15 cellular contexts compared by ENCODE assay signal in the genomic region with DNA sequence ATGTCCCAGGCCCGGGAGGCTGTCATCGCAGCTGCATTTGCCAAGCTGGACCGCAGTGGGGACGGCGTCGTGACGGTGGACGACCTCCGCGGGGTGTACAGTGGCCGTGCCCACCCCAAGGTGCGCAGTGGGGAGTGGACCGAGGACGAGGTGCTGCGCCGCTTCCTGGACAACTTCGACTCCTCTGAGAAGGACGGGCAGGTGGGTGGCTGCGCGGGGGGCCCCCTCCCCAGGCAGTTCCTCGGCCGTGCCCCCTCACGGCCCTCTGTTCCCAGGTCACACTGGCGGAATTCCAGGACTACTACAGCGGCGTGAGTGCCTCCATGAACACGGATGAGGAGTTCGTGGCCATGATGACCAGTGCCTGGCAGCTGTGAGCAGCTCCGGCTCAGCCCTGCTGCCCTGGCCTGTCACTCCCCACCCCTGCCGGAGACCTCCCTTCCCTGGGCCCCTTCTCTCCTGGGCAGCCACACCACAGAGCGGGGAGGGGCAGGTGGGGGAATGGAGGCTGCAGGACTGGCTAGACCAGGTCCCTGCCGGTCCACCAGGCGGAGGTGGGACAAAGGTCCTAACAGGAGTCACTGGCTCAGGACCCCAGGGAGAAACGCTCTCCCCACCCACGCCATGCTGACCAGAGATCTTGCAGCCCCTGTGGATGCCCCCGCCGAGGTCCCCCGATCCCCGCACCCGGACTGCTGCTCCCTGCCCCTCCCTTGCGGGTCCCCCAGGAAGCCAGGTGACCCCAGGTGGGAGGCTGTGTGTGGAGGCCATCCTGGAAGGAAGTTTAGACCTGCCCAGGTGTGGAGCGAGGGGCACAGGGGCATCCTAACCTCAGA. TPM values are rescaled to one million over a fixed set of nuclear protein-coding genes. Genes with fewer than 3 reads are reported as not detected.
DNase-seq lines count a peak whose midpoint lies in the region; ATAC-seq and TF ChIP-seq lines count a peak whose summit lies in the region.
"Had no signal": no experiment of that assay in that cellular context is flagged by ENCODE, and none has a peak within 500 bp of the region (broad histone marks: within the 10 kb centered on the region; RNA-seq: fewer than 3 reads in every experiment).

No MANE protein-coding gene starts in this region.

- DNase-seq in GM23248 = no peak
- DNase-seq in colonic mucosa = peak; percentile 63
- DNase-seq in left colon = peak; percentile 59 to 66
- no peak for DNase-seq in sigmoid colon
- no peak for DNase-seq in NCI-H2081 (lab: John Stamatoyannopoulos, UW)
- no peak for DNase-seq in tibial artery
- DNase-seq in HAP-1 (ENCODE audit: low spot score in 2 of 2) = no peak
- DNase-seq: activated CD4-positive, CD25-positive, alpha-beta regulatory T cell; activated naive CD4-positive, alpha-beta T cell; dorsolateral prefrontal cortex; mesendoderm; NCI-H187; NCI-H524 treated with DMSO at 0.1 percent for 48 hours had no signal

- H3K4me3 ChIP-seq in GM23248 (no peak overlapping the region), colonic mucosa (peak overlapping the region; percentile 15), sigmoid colon (no peak overlapping the region), tibial artery (no peak overlapping the region), HAP-1 (no peak overlapping the region)
- H3K4me3 ChIP-seq: dorsolateral prefrontal cortex had no signal

- H3K9me3 ChIP-seq in GM23248 (ENCODE audit: low read depth) (no peaks in the 10 kb centered on the region), colonic mucosa (no peaks in the 10 kb centered on the region), sigmoid colon (no peaks in the 10 kb centered on the region), tibial artery (no peaks in the 10 kb centered on the region), HAP-1 (no peaks in the 10 kb centered on the region)

- no peaks in the 10 kb centered on the region; the same call in 1 of the 2 replicates for H3K36me3 ChIP-seq in GM23248 (ENCODE audit: low read depth)
- peaks cover 29% of the 10 kb centered on the region for H3K36me3 ChIP-seq in colonic mucosa
- peaks cover 30 to 58% (median 46%) of the 10 kb centered on the region in 4 donors for H3K36me3 ChIP-seq in sigmoid colon
- peaks cover 37 to 66% (median 57%) of the 10 kb centered on the region in 3 donors for H3K36me3 ChIP-seq in tibial artery
- H3K36me3 ChIP-seq in HAP-1 (replicated peaks) = peaks cover 36% of the 10 kb centered on the region

- H2AFZ ChIP-seq in GM23248 = no peak overlapping the region

- no peaks in the 10 kb centered on the region for H3K9me2 ChIP-seq in GM23248 (ENCODE audit: insufficient read depth)

- H3K4me1 ChIP-seq in GM23248 (ENCODE audit: insufficient read depth) (peaks cover 12% of the 10 kb centered on the region), colonic mucosa (peaks cover 16% of the 10 kb centered on the region), sigmoid colon (peaks cover 0 to 21% (median 18%) of the 10 kb centered on the region in 4 donors), tibial artery (peaks cover 0 to 24% (median 9%) of the 10 kb centered on the region in 4 donors), HAP-1 (no peaks in the 10 kb centered on the region)

- H4K20me1 ChIP-seq in GM23248 (ENCODE audit: insufficient read depth) = no peaks in the 10 kb centered on the region

- H3K4me2 ChIP-seq in GM23248 (ENCODE audit: unreplicated experiment) = no peak overlapping the region

- no peak for TF ChIP-seq POLR2A in sigmoid colon (IDR thresholded peaks at IDR 0.05)

- H3K79me2 ChIP-seq in GM23248 (ENCODE audit: insufficient read depth) = no peaks in the 10 kb centered on the region

- in situ Hi-C loops in GM23248 (cut with MboI) = no loop called here
- in situ Hi-C loops in HAP-1 (cut with MboI; ENCODE audit: low sequenced_read_pairs) = no loop called here

- TF ChIP-seq CTCF in colonic mucosa (IDR thresholded peaks at IDR 0.05) (no peak), sigmoid colon (IDR thresholded peaks at IDR 0.05) (no peak), tibial artery (IDR thresholded peaks at IDR 0.05) (no peak)

- intact Hi-C loops in colonic mucosa (cut with DNase I) = no loop called here
- intact Hi-C loops in left colon (cut with DNase I, micrococcal nuclease) = no loop called here
- intact Hi-C loops in sigmoid colon (cut with DNase I) = no loop called here
- intact Hi-C loops in tibial artery (cut with DNase I; ENCODE audit: low total_unique reads) = no loop called here

- WGBS in GM23248 (ENCODE audit: low coverage in 1 of 2, low lambda C conversion rate in 2 of 2, missing lambda C conversion rate in 2 of 2), 2 experiments = 84 to 85% methylated on average over 39 to 42 of the region's 42 CpGs
- 25 to 74% methylated on average over 42 of the region's 42 CpGs for WGBS in sigmoid colon, 2 donors

- H3F3A ChIP-seq in GM23248 (ENCODE audit: insufficient read depth) = peaks cover 4% of the 10 kb centered on the region

- H3K27ac ChIP-seq in GM23248 (no peak overlapping the region), colonic mucosa (no peak overlapping the region), sigmoid colon (peak overlapping the region; percentile 43 to 78 (median 66)), tibial artery (no peak overlapping the region)

- TF ChIP-seq EP300 in sigmoid colon (IDR thresholded peaks at IDR 0.05) = no peak

- ATAC-seq in left colon (peak; percentile 64), GM21717 (IDR thresholded peaks at IDR 0.05; ENCODE audit: unreplicated experiment) (no peak)

- H3K9ac ChIP-seq in GM23248 (peak overlapping the region; percentile 62; the same call in 1 of the 2 replicates), colonic mucosa (ENCODE audit: low read depth in 2 of 2, low read length in 2 of 2) (peak overlapping the region; percentile 51 to 56)

- no peaks in the 10 kb centered on the region for H3K27me3 ChIP-seq in GM23248 (replicated peaks; ENCODE audit: insufficient read depth)
- no peaks in the 10 kb centered on the region for H3K27me3 ChIP-seq in colonic mucosa
- H3K27me3 ChIP-seq in sigmoid colon = no peaks in the 10 kb centered on the region
- H3K27me3 ChIP-seq in tibial artery = no peaks in the 10 kb centered on the region
- no peaks in the 10 kb centered on the region for H3K27me3 ChIP-seq in HAP-1 (ENCODE audit: low read depth)
- H3K27me3 ChIP-seq: dorsolateral prefrontal cortex had no signal

RNA-seq across cellular contexts. Expression of gene CAPS, which starts 1.1 kb away (rescaled TPM):
- 5.1 and 16.1 TPM in 2 replicates for total RNA-seq in GM23248 (2014; rRNA removed; shearing (Covaris generic))
- polyA plus RNA-seq in GM23248 (2016; fragmentation: Nextera tagmentation; extraction: Ambion mirVana) (6.7 and 7.0 TPM in 2 replicates), sigmoid colon (10 to 100 TPM in 1 of 3 donors, 1 to 10 TPM in 2; 3.6 to 13.7 (median 3.7) TPM)
- total RNA-seq in colonic mucosa (10 to 100 TPM in 1 of 2 donors, 1 to 10 TPM in 1; 9.3 to 15.0 TPM), left colon (10 to 100 TPM; 14.3 to 18.6 TPM), sigmoid colon (10 to 100 TPM in 2 of 4 donors, 1 to 10 TPM in 2; 4.9 to 18.6 (median 9.7) TPM)

RNA-seq across cellular contexts. Expression of gene VMAC, which starts 10.5 kb away (rescaled TPM):
- total RNA-seq in GM23248 (2014; rRNA removed; shearing (Covaris generic)) = 3.8 and 4.4 TPM in 2 replicates
- polyA plus RNA-seq in GM23248 (2016; fragmentation: Nextera tagmentation; extraction: Ambion mirVana) (1.8 and 2.1 TPM in 2 replicates), sigmoid colon (1 to 10 TPM; 1.6 to 6.4 (median 2.4) TPM)
- total RNA-seq in colonic mucosa (1 to 10 TPM; 4.0 to 4.7 TPM), left colon (1 to 10 TPM; 6.0 to 6.3 TPM), sigmoid colon (10 to 100 TPM in 1 of 4 donors, 1 to 10 TPM in 3; 6.1 to 14.4 (median 8.1) TPM)

RNA-seq across cellular contexts. Expression of gene NDUFA11, which starts 11.6 kb away (rescaled TPM):
- 215 and 231 TPM in 2 replicates for total RNA-seq in GM23248 (2014; rRNA removed; shearing (Covaris generic))
- 585 and 588 TPM in 2 replicates for polyA plus RNA-seq in GM23248 (2016; fragmentation: Nextera tagmentation; extraction: Ambion mirVana)
- total RNA-seq in colonic mucosa = 100 to 1,000 TPM; 188 to 228 TPM
- 100 to 1,000 TPM; 175 to 187 TPM for total RNA-seq in left colon
- total RNA-seq in sigmoid colon = 100 to 1,000 TPM; 242 to 447 (median 353) TPM
- 100 to 1,000 TPM; 363 to 450 (median 395) TPM for polyA plus RNA-seq in sigmoid colon

RNA-seq across cellular contexts. Expression of gene FUT5, which starts 44.8 kb away (rescaled TPM):
- not detected in 2 replicates for total RNA-seq in GM23248 (2014; rRNA removed; shearing (Covaris generic))
- polyA plus RNA-seq in GM23248 (2016; fragmentation: Nextera tagmentation; extraction: Ambion mirVana) = not detected in 2 replicates
- under 1 TPM in 1 of 2 donors, not detected in 1; 0.24 TPM for total RNA-seq in colonic mucosa
- total RNA-seq in left colon = not detected
- not detected for total RNA-seq in sigmoid colon
- not detected for polyA plus RNA-seq in sigmoid colon
- total RNA-seq: fibroblast of lung had no signal
- polyA plus RNA-seq: fibroblast of lung had no signal

Comparison
In these comparisons a context has a peak if more than half of its experiments do, and no peak if none do; other contexts are left out.
1. DNase-seq: peak in colonic mucosa (single experiment) and left colon (2 of 2); none in GM23248 (single experiment), sigmoid colon (single experiment), NCI-H2081 (0 of 2), tibial artery (0 of 2) and HAP-1 (0 of 2).
2. H3K27ac ChIP-seq: peak in sigmoid colon (4 of 4); none in GM23248 (single experiment), colonic mucosa (single experiment) and tibial artery (0 of 2).